Comparison of ENCODE assay signal across 16 cellular contexts in the genomic region with DNA sequence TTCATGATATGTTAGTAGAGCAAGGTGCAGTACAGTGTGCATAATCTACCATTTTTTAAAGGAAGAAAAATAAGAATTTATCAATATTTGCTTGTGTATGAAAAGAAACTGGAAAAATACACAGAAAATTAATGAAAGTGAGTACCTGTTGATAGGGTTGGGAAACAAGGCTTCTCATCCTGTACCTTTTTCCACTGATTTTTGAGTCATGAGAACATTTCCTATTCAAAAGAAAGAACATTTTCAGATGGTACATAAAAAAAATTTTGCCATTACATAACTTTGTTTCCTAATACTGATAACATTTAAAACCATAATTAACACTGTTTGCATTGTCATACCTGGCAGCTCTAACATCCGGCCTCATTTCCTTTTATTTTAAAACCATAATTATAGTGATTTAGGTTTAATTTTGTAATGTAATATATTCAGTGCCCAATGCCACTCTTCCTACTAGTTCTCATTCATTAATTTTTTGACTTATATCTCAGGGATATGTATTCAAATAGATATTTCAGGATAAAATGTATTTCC. TPM values are rescaled to one million over a fixed set of nuclear protein-coding genes. Genes with fewer than 3 reads are reported as not detected.
DNase-seq lines count a peak whose midpoint lies in the region; ATAC-seq, FAIRE-seq and TF ChIP-seq lines count a peak whose summit lies in the region.
"Had no signal": no experiment of that assay in that cellular context is flagged by ENCODE, and none has a peak within 500 bp of the region (broad histone marks: within the 10 kb centered on the region; RNA-seq: fewer than 3 reads in every experiment).

No MANE protein-coding gene starts in this region.

- FAIRE-seq in GM18507 (lab: Jason Lieb, UNC): peak; percentile 54

- H3K4me1 Mint-ChIP-seq in progenitor cell of endocrine pancreas (ENCODE audit: low read depth): peaks cover 12% of the 10 kb centered on the region

- no peaks in the 10 kb centered on the region for H3K9me3 Mint-ChIP-seq in progenitor cell of endocrine pancreas (ENCODE audit: low read depth)
- H3K9me3 Mint-ChIP-seq: CD14-positive monocyte; naive thymus-derived CD8-positive, alpha-beta T cell had no signal

- no peaks in the 10 kb centered on the region for H3K27me3 Mint-ChIP-seq in progenitor cell of endocrine pancreas
- H3K27me3 Mint-ChIP-seq: naive thymus-derived CD8-positive, alpha-beta T cell had no signal

- TF ChIP-seq CTCF in progenitor cell of endocrine pancreas (IDR thresholded peaks at IDR 0.05; ENCODE audit: unreplicated experiment): no peak

- H3K27ac Mint-ChIP-seq in progenitor cell of endocrine pancreas: peak overlapping the region; percentile 62

- ATAC-seq in HG03095 (IDR thresholded peaks at IDR 0.05; ENCODE audit: unreplicated experiment) (no peak), HG02840 (IDR thresholded peaks at IDR 0.05; ENCODE audit: low FRiP score, unreplicated experiment) (no peak)
- ATAC-seq: left lung had no signal

- no peak overlapping the region for H3K4me3 Mint-ChIP-seq in progenitor cell of endocrine pancreas (ENCODE audit: low read depth)
- H3K4me3 Mint-ChIP-seq: CD14-positive monocyte had no signal

- DNase-seq in NCI-H146 (lab: John Stamatoyannopoulos, UW): peak; percentile 10
- DNase-seq in NCI-H146 treated with DMSO at 0.1 percent for 48 hours (lab: John Stamatoyannopoulos, UW; ENCODE audit: unreplicated experiment): no peak
- no peak for DNase-seq in GM18507 (ENCODE audit: extremely low spot score, insufficient read length, low read depth)
- no peak for DNase-seq in caudate nucleus (lab: John Stamatoyannopoulos, UW)
- no peak for DNase-seq in progenitor cell of endocrine pancreas (ENCODE audit: low spot score, unreplicated experiment)
- no peak for DNase-seq in NCI-H2227 (lab: John Stamatoyannopoulos, UW; ENCODE audit: unreplicated experiment)
- DNase-seq: activated effector memory CD4-positive, alpha-beta T cell treated with Interleukin-2 at 50 U/mL for 16 hours; DND-41; left lung; naive thymus-derived CD8-positive, alpha-beta T cell; NCI-H1694 had no signal

- H3K36me3 Mint-ChIP-seq in progenitor cell of endocrine pancreas (ENCODE audit: insufficient read depth): peaks cover 5% of the 10 kb centered on the region

- H3K27ac ChIP-seq in caudate nucleus (ENCODE audit: low read depth, low read length): peak overlapping the region; percentile 38
- H3K27ac ChIP-seq: 22Rv1, left lung, thoracic aorta had no signal

RNA-seq across cellular contexts. Expression of a gene that starts 11.7 kb away (rescaled TPM):
- 142 and 155 TPM in 2 replicates for total RNA-seq in progenitor cell of endocrine pancreas

RNA-seq across cellular contexts. Expression of a gene that starts 21.6 kb away (rescaled TPM):
- 39.5 and 43.9 TPM in 2 replicates for total RNA-seq in progenitor cell of endocrine pancreas

RNA-seq across cellular contexts. Expression of a gene that starts 30.4 kb away (rescaled TPM):
- total RNA-seq in progenitor cell of endocrine pancreas: 36.9 and 40.2 TPM in 2 replicates

RNA-seq across cellular contexts. Expression of a gene that starts 41.3 kb away (rescaled TPM):
- total RNA-seq in progenitor cell of endocrine pancreas: 9.1 and 9.7 TPM in 2 replicates
